ENCODE assay signal across 8 cellular contexts in genomic region chr10:75895259-75895658, GRCh38.
"Had no signal": no experiment of that assay in that cellular context is flagged by ENCODE, and none has a peak within 500 bp of the region (broad histone marks: within the 10 kb centered on the region; RNA-seq: fewer than 3 reads in every experiment).

No MANE protein-coding gene starts in this region.

- DNase-seq: GDM1, GF-D8 had no signal

- H3K4me3 ChIP-seq: GM12878 had no signal

- ATAC-seq: GM12878 had no signal

- FAIRE-seq: G401.6, GM12878, GM12891, GM12892, GM18507, GM19239 had no signal
